ENCODE assay signal across 17 cellular contexts in the genomic region with DNA sequence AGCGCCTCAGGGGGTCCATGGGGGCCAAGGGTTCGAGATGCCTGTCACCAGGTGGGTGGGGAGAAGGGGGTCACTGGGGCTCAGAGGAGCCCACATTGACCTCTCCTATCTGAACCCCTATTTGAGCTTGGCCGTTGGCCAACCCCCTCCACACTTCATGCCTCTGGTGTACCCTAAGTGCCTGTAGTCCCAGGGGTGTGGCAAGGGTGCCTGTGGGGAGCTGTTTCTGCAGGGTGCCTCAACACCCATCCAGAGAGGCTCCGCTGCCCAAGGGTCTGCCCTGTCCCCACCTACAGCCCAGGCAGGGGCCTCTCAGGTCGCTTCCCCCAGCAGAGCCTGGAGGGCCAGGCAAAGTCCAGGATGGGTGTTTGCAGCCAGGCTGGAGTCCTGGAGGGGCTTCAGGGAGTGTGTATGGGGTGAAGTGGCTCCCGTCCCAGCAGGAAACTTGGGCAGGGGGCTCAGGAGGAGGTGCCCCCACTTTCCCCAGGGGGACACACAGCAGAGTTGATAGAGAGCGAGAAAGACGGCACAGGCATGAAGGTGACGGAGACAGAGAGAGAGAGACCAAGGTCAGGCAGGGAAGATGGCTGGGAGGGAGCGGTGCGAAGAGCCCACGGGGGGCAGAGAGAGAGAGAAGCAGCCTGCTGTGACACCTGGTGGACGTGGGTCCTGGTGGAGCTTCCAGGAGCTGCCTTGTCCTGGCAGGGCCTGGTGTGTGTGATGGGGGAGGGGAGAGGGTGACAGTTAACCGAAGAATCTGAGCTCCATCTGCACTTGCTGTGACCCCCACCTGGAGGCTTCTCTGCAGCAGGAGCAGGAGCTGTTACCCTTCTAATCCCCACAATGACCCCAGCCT. TPM values are rescaled to one million over a fixed set of nuclear protein-coding genes. Genes with fewer than 3 reads are reported as not detected.
DNase-seq lines count a peak whose midpoint lies in the region; ATAC-seq and TF ChIP-seq lines count a peak whose summit lies in the region.
"Had no signal": no experiment of that assay in that cellular context is flagged by ENCODE, and none has a peak within 500 bp of the region (broad histone marks: within the 10 kb centered on the region; RNA-seq: fewer than 3 reads in every experiment).

A gene with protein sequence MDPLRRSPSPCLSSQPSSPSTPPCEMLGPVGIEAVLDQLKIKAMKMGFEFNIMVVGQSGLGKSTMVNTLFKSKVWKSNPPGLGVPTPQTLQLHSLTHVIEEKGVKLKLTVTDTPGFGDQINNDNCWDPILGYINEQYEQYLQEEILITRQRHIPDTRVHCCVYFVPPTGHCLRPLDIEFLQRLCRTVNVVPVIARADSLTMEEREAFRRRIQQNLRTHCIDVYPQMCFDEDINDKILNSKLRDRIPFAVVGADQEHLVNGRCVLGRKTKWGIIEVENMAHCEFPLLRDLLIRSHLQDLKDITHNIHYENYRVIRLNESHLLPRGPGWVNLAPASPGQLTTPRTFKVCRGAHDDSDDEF (minus strand): TSS at position 719 of the 856 bp plus-strand sequence. CDS start 700 bp downstream, at position 19.

- DNase-seq in ELF-1 (ENCODE audit: low read depth, low spot score) (peak; percentile 38), neural progenitor cell (ENCODE audit: low spot score) (no peak), GM20000 (ENCODE audit: low spot score) (no peak), NCI-H226 (no peak), esophagus squamous epithelium (lab: John Stamatoyannopoulos, UW) (no peak)
- DNase-seq: activated CD4-positive, alpha-beta T cell treated with anti-CD3 and anti-CD28 coated beads, Interleukin-2, amount 10 ng/mL, durations not matched to agents 24 days and 14 days; effector CD8-positive, alpha-beta T cell; H7; left ventricle myocardium inferior; MG63; NCI-H2029; T-helper 9 cell had no signal

- TF ChIP-seq CTCF in C4-2B (conservative IDR thresholded peaks at IDR 0.05) = no peak
- TF ChIP-seq CTCF in neural progenitor cell (IDR thresholded peaks at IDR 0.05) = no peak
- TF ChIP-seq CTCF in GM20000 (IDR thresholded peaks at IDR 0.05; ENCODE audit: extremely low read depth, missing control alignments) = no peak
- TF ChIP-seq CTCF in esophagus squamous epithelium (IDR thresholded peaks at IDR 0.05) = no peak

- H3K4me3 ChIP-seq in neural progenitor cell = no peak within 1 kb of the TSS
- no peak within 1 kb of the TSS for H3K4me3 ChIP-seq in esophagus squamous epithelium
- H3K4me3 ChIP-seq: left ventricle myocardium inferior, MG63 had no signal

- H3K36me3 Mint-ChIP-seq in neural progenitor cell = no peaks in the 10 kb centered on the region
- H3K36me3 Mint-ChIP-seq: activated naive CD8-positive, alpha-beta T cell had no signal

- ATAC-seq in SK-N-SH treated with all-trans-retinoic acid at 6 μM for 48 hours = no peak; the same call in 2 of the 3 replicates

- no peaks in the 10 kb centered on the region for H4K20me1 ChIP-seq in neural progenitor cell (ENCODE audit: low read depth)

- peak within 1 kb of the TSS; percentile 45 for H3K4me2 ChIP-seq in neural progenitor cell

- H3K27ac ChIP-seq in C4-2B = peak within 1 kb of the TSS; percentile 14
- H3K27ac ChIP-seq in neural progenitor cell = no peak within 1 kb of the TSS
- no peak within 1 kb of the TSS for H3K27ac ChIP-seq in esophagus squamous epithelium
- H3K27ac ChIP-seq: left ventricle myocardium inferior had no signal

- 68 to 73% methylated on average over 6 to 10 of the region's 14 CpGs for WGBS in esophagus squamous epithelium, 2 donors

- H3K36me3 ChIP-seq in neural progenitor cell (no peaks in the 10 kb centered on the region), esophagus squamous epithelium (no peaks in the 10 kb centered on the region)
- H3K36me3 ChIP-seq: left ventricle myocardium inferior, MG63 had no signal

- TF ChIP-seq POLR2A in esophagus squamous epithelium (IDR thresholded peaks at IDR 0.05) = no peak

- H3K4me1 ChIP-seq in neural progenitor cell = peaks cover 11% of the 10 kb centered on the region
- peaks cover 0 to 14% (median 4%) of the 10 kb centered on the region in 3 donors for H3K4me1 ChIP-seq in esophagus squamous epithelium
- H3K4me1 ChIP-seq: left ventricle myocardium inferior had no signal

- H3K27me3 ChIP-seq in neural progenitor cell (no peaks in the 10 kb centered on the region), esophagus squamous epithelium (no peaks in the 10 kb centered on the region)
- H3K27me3 ChIP-seq: MG63 had no signal

- H3K9me3 ChIP-seq in neural progenitor cell (ENCODE audit: low read depth) (no peaks in the 10 kb centered on the region), esophagus squamous epithelium (no peaks in the 10 kb centered on the region)
- H3K9me3 ChIP-seq: left ventricle myocardium inferior, MG63 had no signal

- peak within 1 kb of the TSS; percentile 0 for H2AFZ ChIP-seq in neural progenitor cell (replicated peaks)

- H3K4me1 Mint-ChIP-seq in neural progenitor cell = peaks cover 17% of the 10 kb centered on the region
- H3K4me1 Mint-ChIP-seq: B cell had no signal

- peak within 1 kb of the TSS; percentile 30 for H3K4me3 Mint-ChIP-seq in neural progenitor cell
- H3K4me3 Mint-ChIP-seq: activated CD4-positive, alpha-beta T cell treated with anti-CD3 and anti-CD28 coated beads, Interleukin-2, amount 10 ng/mL, durations not matched to agents 24 days and 14 days; activated naive CD8-positive, alpha-beta T cell; B cell had no signal

- no peaks in the 10 kb centered on the region for H3K9me3 Mint-ChIP-seq in neural progenitor cell
- H3K9me3 Mint-ChIP-seq: activated CD4-positive, alpha-beta T cell treated with anti-CD3 and anti-CD28 coated beads, Interleukin-2, amount 10 ng/mL, durations not matched to agents 24 days and 14 days had no signal

- no peak within 1 kb of the TSS for H3K9ac ChIP-seq in neural progenitor cell

- H3K27me3 Mint-ChIP-seq in neural progenitor cell (ENCODE audit: insufficient read depth, low read depth) = peaks cover 2% of the 10 kb centered on the region
- H3K27me3 Mint-ChIP-seq: activated naive CD8-positive, alpha-beta T cell; B cell had no signal

- peak within 1 kb of the TSS; percentile 85 for H3K27ac Mint-ChIP-seq in neural progenitor cell
- H3K27ac Mint-ChIP-seq: activated CD4-positive, alpha-beta T cell treated with anti-CD3 and anti-CD28 coated beads, Interleukin-2, amount 10 ng/mL, durations not matched to agents 24 days and 14 days; activated naive CD8-positive, alpha-beta T cell; B cell had no signal

- H3K79me2 ChIP-seq in neural progenitor cell (ENCODE audit: low read depth) = no peaks in the 10 kb centered on the region

- intact Hi-C loops in esophagus squamous epithelium (cut with DNase I) = no loop called here

- peaks cover 11% of the 10 kb centered on the region for H3F3A ChIP-seq in neural progenitor cell (ENCODE audit: low read depth)

TF ChIP-seq in SK-N-SH treated with all-trans-retinoic acid at 6 μM for 48 hours, 23 proteins besides CTCF, POLR2A, EP300 and RAD21:
- TF ChIP-seq, protein P1, sequence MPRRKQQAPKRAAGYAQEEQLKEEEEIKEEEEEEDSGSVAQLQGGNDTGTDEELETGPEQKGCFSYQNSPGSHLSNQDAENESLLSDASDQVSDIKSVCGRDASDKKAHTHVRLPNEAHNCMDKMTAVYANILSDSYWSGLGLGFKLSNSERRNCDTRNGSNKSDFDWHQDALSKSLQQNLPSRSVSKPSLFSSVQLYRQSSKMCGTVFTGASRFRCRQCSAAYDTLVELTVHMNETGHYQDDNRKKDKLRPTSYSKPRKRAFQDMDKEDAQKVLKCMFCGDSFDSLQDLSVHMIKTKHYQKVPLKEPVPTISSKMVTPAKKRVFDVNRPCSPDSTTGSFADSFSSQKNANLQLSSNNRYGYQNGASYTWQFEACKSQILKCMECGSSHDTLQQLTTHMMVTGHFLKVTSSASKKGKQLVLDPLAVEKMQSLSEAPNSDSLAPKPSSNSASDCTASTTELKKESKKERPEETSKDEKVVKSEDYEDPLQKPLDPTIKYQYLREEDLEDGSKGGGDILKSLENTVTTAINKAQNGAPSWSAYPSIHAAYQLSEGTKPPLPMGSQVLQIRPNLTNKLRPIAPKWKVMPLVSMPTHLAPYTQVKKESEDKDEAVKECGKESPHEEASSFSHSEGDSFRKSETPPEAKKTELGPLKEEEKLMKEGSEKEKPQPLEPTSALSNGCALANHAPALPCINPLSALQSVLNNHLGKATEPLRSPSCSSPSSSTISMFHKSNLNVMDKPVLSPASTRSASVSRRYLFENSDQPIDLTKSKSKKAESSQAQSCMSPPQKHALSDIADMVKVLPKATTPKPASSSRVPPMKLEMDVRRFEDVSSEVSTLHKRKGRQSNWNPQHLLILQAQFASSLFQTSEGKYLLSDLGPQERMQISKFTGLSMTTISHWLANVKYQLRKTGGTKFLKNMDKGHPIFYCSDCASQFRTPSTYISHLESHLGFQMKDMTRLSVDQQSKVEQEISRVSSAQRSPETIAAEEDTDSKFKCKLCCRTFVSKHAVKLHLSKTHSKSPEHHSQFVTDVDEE (CRISPR knock-in tag; IDR thresholded peaks at IDR 0.05) = 0 out of 2 replicates have a peak, but pooled peaks have one; percentile 13
- TF ChIP-seq ZFP3 (CRISPR knock-in tag; IDR thresholded peaks at IDR 0.05) = no peak

RNA-seq across cellular contexts. Expression of the gene that starts here (rescaled TPM):
- total RNA-seq in neural progenitor cell (ENCODE audit: low replicate concordance) (not detected in 2 replicates), esophagus squamous epithelium (not detected)
- total RNA-seq: activated CD4-positive, alpha-beta T cell treated with anti-CD3 and anti-CD28 coated beads, Interleukin-2, amount 10 ng/mL, durations not matched to agents 24 days and 14 days; B cell; H7; left ventricle myocardium inferior; posterior vena cava had no signal
